Comparison of ENCODE assay signal across 9 cellular contexts in genomic region chr2:233075141-233075965, GRCh38. TPM values are rescaled to one million over a fixed set of nuclear protein-coding genes. Genes with fewer than 3 reads are reported as not detected.
DNase-seq lines count a peak whose midpoint lies in the region; ATAC-seq and TF ChIP-seq lines count a peak whose summit lies in the region.
"Had no signal": no experiment of that assay in that cellular context is flagged by ENCODE, and none has a peak within 500 bp of the region (broad histone marks: within the 10 kb centered on the region; RNA-seq: fewer than 3 reads in every experiment).

No MANE protein-coding gene starts in this region.

- H3K4me2 ChIP-seq in OCI-LY7 (ENCODE audit: low read length): peak overlapping the region; percentile 79

- peak; percentile 24 for ATAC-seq in GM18870 (IDR thresholded peaks at IDR 0.05; ENCODE audit: unreplicated experiment)
- ATAC-seq in HG02623 (IDR thresholded peaks at IDR 0.05; ENCODE audit: unreplicated experiment): peak; percentile 28
- ATAC-seq in GM21447 (IDR thresholded peaks at IDR 0.05; ENCODE audit: unreplicated experiment): no peak

- peak overlapping the region; percentile 93 for H3K27ac ChIP-seq in OCI-LY7 (ENCODE audit: low read depth, low read length, poor library complexity, severe bottlenecking)
- peak overlapping the region; percentile 50 to 75 for H3K27ac ChIP-seq in mucosa of rectum (ENCODE audit: low read depth in 2 of 2, low read length in 2 of 2)

- peaks cover 31% of the 10 kb centered on the region for H3K4me1 Mint-ChIP-seq in activated T-helper 2 cell treated with anti-CD3 and anti-CD28 coated beads, Interferon-gamma antibody, Interleukin-2, Interleukin-4, amounts not matched to agents 10 μg/mL and 5 μg/mL and 100 μg/mL, durations not matched to agents 14 hours and 24 hours and 36 hours (ENCODE audit: low read depth)

- no peak for TF ChIP-seq CTCF in OCI-LY7 (conservative IDR thresholded peaks at IDR 0.05; ENCODE audit: low read length)

- no peak overlapping the region for H3K4me3 Mint-ChIP-seq in activated T-helper 2 cell treated with anti-CD3 and anti-CD28 coated beads, Interferon-gamma antibody, Interleukin-2, Interleukin-4, amounts not matched to agents 10 μg/mL and 5 μg/mL and 100 μg/mL, durations not matched to agents 14 hours and 24 hours and 36 hours (ENCODE audit: low read depth)

- intact Hi-C loops in OCI-LY7 (cut with micrococcal nuclease; ENCODE audit: unreplicated experiment): loop anchor here (2.0 kb wide), 1 partner anchor 175 kb away; the partner anchor contains the start of gene ATG16L1
- intact Hi-C loops in activated T-helper 2 cell treated with anti-CD3 and anti-CD28 coated beads, Interferon-gamma antibody, Interleukin-2, Interleukin-4, amounts not matched to agents 10 μg/mL and 5 μg/mL and 100 μg/mL, durations not matched to agents 14 hours and 24 hours and 36 hours (cut with micrococcal nuclease): no loop called here

- H3K36me3 Mint-ChIP-seq in activated T-helper 2 cell treated with anti-CD3 and anti-CD28 coated beads, Interferon-gamma antibody, Interleukin-2, Interleukin-4, amounts not matched to agents 10 μg/mL and 5 μg/mL and 100 μg/mL, durations not matched to agents 14 hours and 24 hours and 36 hours (ENCODE audit: low read depth): peaks cover 27% of the 10 kb centered on the region

- H4K20me1 ChIP-seq in OCI-LY7 (ENCODE audit: insufficient read depth, low read length): no peaks in the 10 kb centered on the region

- H3K4me1 ChIP-seq in OCI-LY7 (ENCODE audit: insufficient read depth, low read length, poor library complexity, severe bottlenecking) (peaks cover 90% of the 10 kb centered on the region), mucosa of rectum (ENCODE audit: control insufficient read depth in 2 of 2, insufficient read depth in 2 of 2, low read length in 2 of 2) (peaks cover 14 to 21% of the 10 kb centered on the region in 2 donors)

- no peaks in the 10 kb centered on the region for H3K9me2 ChIP-seq in OCI-LY7 (ENCODE audit: insufficient read depth, low read length)

- peaks cover 10% of the 10 kb centered on the region for H3K9me3 Mint-ChIP-seq in activated T-helper 2 cell treated with anti-CD3 and anti-CD28 coated beads, Interferon-gamma antibody, Interleukin-2, Interleukin-4, amounts not matched to agents 10 μg/mL and 5 μg/mL and 100 μg/mL, durations not matched to agents 14 hours and 24 hours and 36 hours

- POLR2A ChIA-PET in OCI-LY7 (lab: Charles Lee): interaction anchor here (0.6 to 4.4 kb wide), 15 partner anchors 9 to 1403 kb away, joined by 3 to 45 read pairs (median 4); partner anchors contain the start of genes ATG16L1 and INPP5D

- CTCF ChIA-PET in OCI-LY7 (lab: Charles Lee; ENCODE audit: unreplicated experiment): interaction anchor here (0.8 to 1.3 kb wide), 6 partner anchors 9 to 27 kb away, joined by 3 to 6 read pairs (median 3); partner anchors contain the start of gene INPP5D

- H3K27me3 ChIP-seq in mucosa of rectum (ENCODE audit: control insufficient read depth in 2 of 2, insufficient read depth in 2 of 2, low read length in 2 of 2) (no peaks in the 10 kb centered on the region), MG63 (no peaks in the 10 kb centered on the region)

- no peak overlapping the region for H2AFZ ChIP-seq in OCI-LY7 (ENCODE audit: low read length)

- H3K9ac ChIP-seq in mucosa of rectum (ENCODE audit: low read depth in 1 of 2, low read length in 2 of 2): no peak overlapping the region

- no peak overlapping the region for H3K27ac Mint-ChIP-seq in activated T-helper 2 cell treated with anti-CD3 and anti-CD28 coated beads, Interferon-gamma antibody, Interleukin-2, Interleukin-4, amounts not matched to agents 10 μg/mL and 5 μg/mL and 100 μg/mL, durations not matched to agents 14 hours and 24 hours and 36 hours

- H3K36me3 ChIP-seq in OCI-LY7 (ENCODE audit: insufficient read depth, low read length) (peaks cover 56% of the 10 kb centered on the region), mucosa of rectum (ENCODE audit: control insufficient read depth in 2 of 2, insufficient read depth in 2 of 2, low read length in 2 of 2) (no peaks in the 10 kb centered on the region), MG63 (no peaks in the 10 kb centered on the region)

- BruUV-seq in OCI-LY7 (replicated peaks; lab: Mats Ljungman, UMichigan): no TSS peak

- H3K9me3 ChIP-seq in OCI-LY7 (ENCODE audit: low read length): peaks cover 10% of the 10 kb centered on the region; the same call in 1 of the 2 replicates
- peaks cover 0 to 4% of the 10 kb centered on the region in 2 donors for H3K9me3 ChIP-seq in mucosa of rectum (ENCODE audit: control insufficient read depth in 2 of 2, low read length in 2 of 2)
- H3K9me3 ChIP-seq in MG63: 0 out of 2 replicates have a peak, but pooled peaks cover 2% of the 10 kb centered on the region

- H3K27me3 Mint-ChIP-seq in activated T-helper 2 cell treated with anti-CD3 and anti-CD28 coated beads, Interferon-gamma antibody, Interleukin-2, Interleukin-4, amounts not matched to agents 10 μg/mL and 5 μg/mL and 100 μg/mL, durations not matched to agents 14 hours and 24 hours and 36 hours (ENCODE audit: low read depth): no peaks in the 10 kb centered on the region

- H3K4me3 ChIP-seq in OCI-LY7 (ENCODE audit: low read depth, low read length, poor library complexity, severe bottlenecking) (peak overlapping the region; percentile 56), mucosa of rectum (ENCODE audit: low read length in 2 of 2) (peak overlapping the region in 1 of 2 donors; percentile 5), MG63 (no peak overlapping the region)

- DNase-seq in OCI-LY7 (ENCODE audit: low spot score): no peak
- DNase-seq in MG63: no peak
- DNase-seq in HK-2 (ENCODE audit: unreplicated experiment): no peak
- no peak for DNase-seq in activated T-helper 2 cell treated with anti-CD3 and anti-CD28 coated beads, Interferon-gamma antibody, Interleukin-2, Interleukin-4, amounts not matched to agents 10 μg/mL and 5 μg/mL and 100 μg/mL, durations not matched to agents 14 hours and 24 hours and 36 hours (ENCODE audit: low spot score)

- peaks cover 73% of the 10 kb centered on the region for H3K79me2 ChIP-seq in OCI-LY7 (ENCODE audit: insufficient read depth, low read depth, low read length)

RNA-seq across cellular contexts. Expression of gene INPP5D, which starts 15.2 kb away (rescaled TPM):
- total RNA-seq in OCI-LY7 (2014; rRNA removed; shearing (Covaris generic)): 68.3 and 79.5 TPM in 2 replicates
- 92.6 and 109 TPM in 2 replicates for total RNA-seq in OCI-LY7 (2022)
- not detected in 2 replicates for total RNA-seq in MG63 (2014; rRNA removed; shearing (Covaris generic); ENCODE audit: low replicate concordance)
- total RNA-seq in activated T-helper 2 cell treated with anti-CD3 and anti-CD28 coated beads, Interferon-gamma antibody, Interleukin-2, Interleukin-4, amounts not matched to agents 10 μg/mL and 5 μg/mL and 100 μg/mL, durations not matched to agents 14 hours and 24 hours and 36 hours: 58.5 and 62.3 TPM in 2 replicates

RNA-seq across cellular contexts. Expression of gene NEU2, which starts 42.9 kb away (rescaled TPM):
- not detected in 2 replicates for total RNA-seq in OCI-LY7 (2014; rRNA removed; shearing (Covaris generic))
- not detected in 2 replicates for total RNA-seq in OCI-LY7 (2022)
- not detected in 2 replicates for total RNA-seq in MG63 (2014; rRNA removed; shearing (Covaris generic); ENCODE audit: low replicate concordance)
- total RNA-seq in activated T-helper 2 cell treated with anti-CD3 and anti-CD28 coated beads, Interferon-gamma antibody, Interleukin-2, Interleukin-4, amounts not matched to agents 10 μg/mL and 5 μg/mL and 100 μg/mL, durations not matched to agents 14 hours and 24 hours and 36 hours: not detected in 2 replicates
- total RNA-seq: RPMI7951 had no signal

Comparison
In these comparisons a context has a peak if more than half of its experiments do, and no peak if none do; other contexts are left out.
1. RNA of gene INPP5D, which starts 15.2 kb away (total RNA-seq): 68.3 to 109 TPM in OCI-LY7 and 58.5 to 62.3 TPM in activated T-helper 2 cell treated with anti-CD3 and anti-CD28 coated beads, Interferon-gamma antibody, Interleukin-2, Interleukin-4, amounts not matched to agents 10 μg/mL and 5 μg/mL and 100 μg/mL, durations not matched to agents 14 hours and 24 hours and 36 hours; not detected in MG63; every median in the first group is over 10 times any median in the second.